In the genomic region with DNA sequence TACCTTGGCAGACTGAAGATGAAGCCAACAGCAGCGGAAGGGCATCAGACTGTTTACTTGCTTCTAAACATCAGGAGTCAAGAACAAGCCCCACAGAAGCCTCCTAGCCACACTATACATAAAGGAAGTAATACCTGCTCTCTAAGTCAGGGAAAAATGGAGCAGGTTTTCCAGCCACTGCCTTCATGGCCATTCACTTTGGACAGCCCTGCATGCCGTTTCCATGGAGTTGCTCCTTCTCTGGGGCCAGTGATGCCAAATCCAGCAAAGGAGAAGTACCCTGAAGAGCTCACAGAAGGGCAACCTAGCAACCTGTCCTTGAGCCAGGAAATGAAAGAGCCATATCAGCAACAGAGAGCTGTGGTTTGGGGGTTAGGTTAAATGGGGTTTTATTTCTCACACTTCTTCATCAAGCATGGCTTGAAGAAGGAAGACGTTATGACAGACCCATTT, we compare ENCODE assay signal across 8 cellular contexts. TPM values are rescaled to one million over a fixed set of nuclear protein-coding genes. Genes with fewer than 3 reads are reported as not detected.
DNase-seq lines count a peak whose midpoint lies in the region; ATAC-seq lines count a peak whose summit lies in the region.
"Not testable (repeated sequence)": the region's sequence is repeated elsewhere in the genome, so short reads cannot be mapped to it uniquely, and the experiment has no call there.

No MANE protein-coding gene starts in this region.

- peak overlapping the region in 8 of 11 experiments; percentile 10 to 77 (median 54); a peak in 8 of 22 replicates for H3K4me2 ChIP-seq in BLaER1 treated with 17β-estradiol and CSF1 and Interleukin-3, amounts not matched to agents 10 nM and 100 nM

- H3K27ac ChIP-seq in BLaER1 treated with 17β-estradiol and CSF1 and Interleukin-3, amounts not matched to agents 10 nM and 100 nM, result not testable (repeated sequence)

- not testable (repeated sequence) for H3K9ac ChIP-seq in BLaER1 treated with 17β-estradiol and CSF1 and Interleukin-3, amounts not matched to agents 10 nM and 100 nM

- not testable (repeated sequence) for H3K36me3 ChIP-seq in BLaER1 treated with 17β-estradiol and CSF1 and Interleukin-3, amounts not matched to agents 10 nM and 100 nM

- H3K27me3 Mint-ChIP-seq in activated naive CD4-positive, alpha-beta T cell treated with anti-CD3 and anti-CD28 coated beads, Interleukin-2, amount 50 U/mL, for 24 hours; naive B cell: not testable (repeated sequence)

- DNase-seq in OCI-M1 (lab: John Stamatoyannopoulos, UW) (peak; percentile 5), naive B cell (peak; percentile 11)

- H3K36me3 Mint-ChIP-seq in activated naive CD4-positive, alpha-beta T cell treated with anti-CD3 and anti-CD28 coated beads, Interleukin-2, amount 50 U/mL, for 24 hours; naive B cell: not testable (repeated sequence)

- not testable (repeated sequence) for H3K27me3 ChIP-seq in BLaER1 treated with 17β-estradiol and CSF1 and Interleukin-3, amounts not matched to agents 10 nM and 100 nM

- peaks cover 28% of the 10 kb centered on the region for H3K4me1 Mint-ChIP-seq in activated naive CD4-positive, alpha-beta T cell treated with anti-CD3 and anti-CD28 coated beads, Interleukin-2, amount 50 U/mL, for 24 hours
- peaks cover 27 to 41% (median 36%) of the 10 kb centered on the region in 3 donors for H3K4me1 Mint-ChIP-seq in naive B cell

- H4K20me1 ChIP-seq in BLaER1 treated with 17β-estradiol and CSF1 and Interleukin-3, amounts not matched to agents 10 nM and 100 nM, result peaks cover 0 to 20% (median 12%) of the 10 kb centered on the region in 11 experiments; a peak in 12 of 22 replicates

- H3K4me3 ChIP-seq in BLaER1 treated with 17β-estradiol and CSF1 and Interleukin-3, amounts not matched to agents 10 nM and 100 nM, result not testable (repeated sequence)

- H3K4me3 Mint-ChIP-seq in activated naive CD4-positive, alpha-beta T cell treated with anti-CD3 and anti-CD28 coated beads, Interleukin-2, amount 50 U/mL, for 24 hours, result not testable (repeated sequence)
- H3K4me3 Mint-ChIP-seq in naive B cell, result peak overlapping the region in 5 of 8 donors; percentile 29 to 95 (median 63)

- H3K4me1 ChIP-seq in BLaER1 treated with 17β-estradiol and CSF1 and Interleukin-3, amounts not matched to agents 10 nM and 100 nM, result peaks cover 0 to 46% (median 34%) of the 10 kb centered on the region in 10 experiments; a peak in 16 of 20 replicates

- not testable (repeated sequence) for H3K9me3 Mint-ChIP-seq in activated naive CD4-positive, alpha-beta T cell treated with anti-CD3 and anti-CD28 coated beads, Interleukin-2, amount 50 U/mL, for 24 hours; naive B cell

- H3K9me3 ChIP-seq in BLaER1 treated with 17β-estradiol and CSF1 and Interleukin-3, amounts not matched to agents 10 nM and 100 nM (replicated peaks in 1 of 11), result not testable (repeated sequence)

- H3K27ac Mint-ChIP-seq in activated naive CD4-positive, alpha-beta T cell treated with anti-CD3 and anti-CD28 coated beads, Interleukin-2, amount 50 U/mL, for 24 hours, result peak overlapping the region; percentile 51
- peak overlapping the region in 2 of 6 donors; percentile 24 to 28 for H3K27ac Mint-ChIP-seq in naive B cell

- peak; percentile 39 for ATAC-seq in GM18511 (IDR thresholded peaks at IDR 0.05; ENCODE audit: unreplicated experiment)
- ATAC-seq in GM21381 (IDR thresholded peaks at IDR 0.05; ENCODE audit: unreplicated experiment), result peak; percentile 38
- peak; percentile 40 for ATAC-seq in HG02938 (IDR thresholded peaks at IDR 0.05; ENCODE audit: unreplicated experiment)
- ATAC-seq in HG03469 (IDR thresholded peaks at IDR 0.05; ENCODE audit: unreplicated experiment), result peak; percentile 58
- ATAC-seq in naive B cell (ENCODE audit: low read depth in 2 of 2), result peak; percentile 19 to 31

RNA-seq across cellular contexts. Expression of gene ZCCHC18, which starts 1.8 kb away (rescaled TPM):
- polyA plus RNA-seq in naive B cell (ENCODE audit: low read depth in 6 of 6), result 10 to 100 TPM; 14.1 to 30.6 (median 23.5) TPM

RNA-seq across cellular contexts. Expression of gene TMSB15C, which starts 34.5 kb away (rescaled TPM):
- polyA plus RNA-seq in naive B cell (ENCODE audit: low read depth in 6 of 6), result 1 to 10 TPM in 2 of 6 donors, under 1 TPM in 3, not detected in 1; 0.66 to 1.5 (median 0.90) TPM

RNA-seq across cellular contexts. Expression of gene SLC25A53, which starts 46.3 kb away (rescaled TPM):
- 10 to 100 TPM; 11.1 to 14.7 (median 12.9) TPM for polyA plus RNA-seq in naive B cell (ENCODE audit: low read depth in 6 of 6)

RNA-seq across cellular contexts. Expression of gene FAM199X, which starts 55.7 kb away (rescaled TPM):
- 10 to 100 TPM in 5 of 6 donors, 1 to 10 TPM in 1; 8.5 to 14.4 (median 12.5) TPM for polyA plus RNA-seq in naive B cell (ENCODE audit: low read depth in 6 of 6)
